Comparison of ENCODE assay signal across 1 cellular context in genomic region chr5:172868924-172869565, GRCh38.
TF ChIP-seq lines count a peak whose summit lies in the region.

No MANE protein-coding gene starts in this region.

TF ChIP-seq in HCT116, 20 proteins besides CTCF, POLR2A, EP300 and RAD21 (continued from another document):
- TF ChIP-seq, protein P1, sequence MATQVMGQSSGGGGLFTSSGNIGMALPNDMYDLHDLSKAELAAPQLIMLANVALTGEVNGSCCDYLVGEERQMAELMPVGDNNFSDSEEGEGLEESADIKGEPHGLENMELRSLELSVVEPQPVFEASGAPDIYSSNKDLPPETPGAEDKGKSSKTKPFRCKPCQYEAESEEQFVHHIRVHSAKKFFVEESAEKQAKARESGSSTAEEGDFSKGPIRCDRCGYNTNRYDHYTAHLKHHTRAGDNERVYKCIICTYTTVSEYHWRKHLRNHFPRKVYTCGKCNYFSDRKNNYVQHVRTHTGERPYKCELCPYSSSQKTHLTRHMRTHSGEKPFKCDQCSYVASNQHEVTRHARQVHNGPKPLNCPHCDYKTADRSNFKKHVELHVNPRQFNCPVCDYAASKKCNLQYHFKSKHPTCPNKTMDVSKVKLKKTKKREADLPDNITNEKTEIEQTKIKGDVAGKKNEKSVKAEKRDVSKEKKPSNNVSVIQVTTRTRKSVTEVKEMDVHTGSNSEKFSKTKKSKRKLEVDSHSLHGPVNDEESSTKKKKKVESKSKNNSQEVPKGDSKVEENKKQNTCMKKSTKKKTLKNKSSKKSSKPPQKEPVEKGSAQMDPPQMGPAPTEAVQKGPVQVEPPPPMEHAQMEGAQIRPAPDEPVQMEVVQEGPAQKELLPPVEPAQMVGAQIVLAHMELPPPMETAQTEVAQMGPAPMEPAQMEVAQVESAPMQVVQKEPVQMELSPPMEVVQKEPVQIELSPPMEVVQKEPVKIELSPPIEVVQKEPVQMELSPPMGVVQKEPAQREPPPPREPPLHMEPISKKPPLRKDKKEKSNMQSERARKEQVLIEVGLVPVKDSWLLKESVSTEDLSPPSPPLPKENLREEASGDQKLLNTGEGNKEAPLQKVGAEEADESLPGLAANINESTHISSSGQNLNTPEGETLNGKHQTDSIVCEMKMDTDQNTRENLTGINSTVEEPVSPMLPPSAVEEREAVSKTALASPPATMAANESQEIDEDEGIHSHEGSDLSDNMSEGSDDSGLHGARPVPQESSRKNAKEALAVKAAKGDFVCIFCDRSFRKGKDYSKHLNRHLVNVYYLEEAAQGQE (IDR thresholded peaks at IDR 0.05; ENCODE audit: low read depth) = no peak
- TF ChIP-seq JUND (IDR thresholded peaks at IDR 0.05) = peak; percentile 21; the same call in 1 of the 2 replicates
- no peak for TF ChIP-seq ZNF274 (IDR thresholded peaks at IDR 0.05; ENCODE audit: low read depth, low read length)
- TF ChIP-seq POLR2AphosphoS5 (IDR thresholded peaks at IDR 0.05; ENCODE audit: low read depth, low read length) = no peak
